15 cellular contexts compared by ENCODE assay signal in the genomic region with DNA sequence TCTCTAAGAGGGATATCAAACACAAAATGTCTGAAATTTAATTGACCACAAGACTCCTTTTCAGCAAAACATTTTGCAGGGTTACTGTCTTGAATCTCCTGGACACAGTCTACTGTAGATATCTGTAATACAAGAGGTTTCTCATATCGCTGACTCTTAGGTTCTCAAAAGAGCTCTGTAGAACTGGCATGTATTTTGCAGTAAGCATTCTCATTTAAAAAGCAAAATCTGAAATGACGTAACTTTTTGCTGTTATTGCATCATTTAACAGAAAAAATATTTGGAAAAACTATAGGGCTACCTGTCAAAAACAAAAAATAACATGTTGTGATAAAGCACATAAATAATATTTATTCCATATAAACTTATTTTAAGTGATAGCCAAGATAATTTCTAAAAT.
DNase-seq lines count a peak whose midpoint lies in the region; ATAC-seq and TF ChIP-seq lines count a peak whose summit lies in the region.
"Had no signal": no experiment of that assay in that cellular context is flagged by ENCODE, and none has a peak within 500 bp of the region (broad histone marks: within the 10 kb centered on the region; RNA-seq: fewer than 3 reads in every experiment).

No MANE protein-coding gene starts in this region.

- H2AFZ ChIP-seq in HCT116 (ENCODE audit: low read depth, low read length, poor library complexity, severe bottlenecking) = no peak overlapping the region

- TF ChIP-seq POLR2A in HCT116 (IDR thresholded peaks at IDR 0.05; ENCODE audit: borderline replicate concordance, extremely low read depth, insufficient read depth, insufficient read length) (no peak), stomach (IDR thresholded peaks at IDR 0.05) (no peak)

- H3K9me2 ChIP-seq in HCT116 (ENCODE audit: insufficient read depth) = no peaks in the 10 kb centered on the region

- TF ChIP-seq CTCF in HCT116 (IDR thresholded peaks at IDR 0.05 in 2 of 3, conservative IDR thresholded peaks at IDR 0.05 in 1 of 3; ENCODE audit: borderline replicate concordance in 1 of 3, insufficient read depth in 1 of 3, low read depth in 2 of 3, low read length in 2 of 3) (no peak), Panc1 (IDR thresholded peaks at IDR 0.05) (no peak), choroid plexus epithelial cell (conservative IDR thresholded peaks at IDR 0.05; ENCODE audit: low read depth, low read length) (no peak), stomach (IDR thresholded peaks at IDR 0.05) (no peak)

- peaks cover 2 to 12% of the 10 kb centered on the region in 2 experiments for H3K4me1 ChIP-seq in HCT116 (ENCODE audit: control insufficient read depth in 1 of 2, insufficient read depth in 2 of 2, low read length in 2 of 2)
- H3K4me1 ChIP-seq in Panc1 (ENCODE audit: control insufficient read depth, insufficient read depth, low read length) = peaks cover 11% of the 10 kb centered on the region
- H3K4me1 ChIP-seq in skeletal muscle satellite cell (ENCODE audit: control insufficient read depth, insufficient read depth, low read length) = peaks cover 36% of the 10 kb centered on the region
- H3K4me1 ChIP-seq in stomach = no peaks in the 10 kb centered on the region

- POLR2A ChIA-PET in HCT116 (lab: Charles Lee) (no interaction called here), Panc1 (lab: Charles Lee) (no interaction called here)

- BruUV-seq in HCT116 (replicated peaks; lab: Mats Ljungman, UMichigan) = no TSS peak
- no TSS peak for BruUV-seq in Panc1 (replicated peaks; lab: Mats Ljungman, UMichigan)

- DNase-seq in HCT116 (ENCODE audit: low read depth, low spot score) = no peak
- no peak for DNase-seq in Panc1 (ENCODE audit: low read depth, low spot score)
- DNase-seq in choroid plexus epithelial cell (ENCODE audit: low read depth) = peak; percentile 32
- DNase-seq in DMS53 (lab: John Stamatoyannopoulos, UW) = no peak
- no peak for DNase-seq in stomach
- no peak for DNase-seq in medulla oblongata (ENCODE audit: extremely low spot score)
- DNase-seq: DND-41, Kasumi-1, MG63, NCI-H1105 treated with DMSO at 0.1 percent for 48 hours, NCI-H1694 treated with DMSO at 0.1 percent for 48 hours, NCI-H510A, NCI-H748 treated with DMSO at 0.1 percent for 48 hours, SHP77 treated with DMSO at 0.1 percent for 48 hours had no signal

- H3K36me3 ChIP-seq in HCT116 (ENCODE audit: control insufficient read depth in 1 of 2, insufficient read depth in 2 of 2, low read length in 2 of 2) (no peaks in the 10 kb centered on the region; a peak in 1 of 4 replicates), Panc1 (ENCODE audit: control insufficient read depth, insufficient read depth, low read length) (peaks cover 5% of the 10 kb centered on the region; the same call in 1 of the 2 replicates), skeletal muscle satellite cell (ENCODE audit: insufficient read depth, low read length) (peaks cover 57% of the 10 kb centered on the region), stomach (peaks cover 33 to 92% (median 90%) of the 10 kb centered on the region in 4 donors)

- H3K4me2 ChIP-seq in HCT116 (ENCODE audit: low read length) (no peak overlapping the region), skeletal muscle satellite cell (ENCODE audit: low read length) (peak overlapping the region; percentile 22)

- H3K9ac ChIP-seq in HCT116 (ENCODE audit: low read length) (no peak overlapping the region), skeletal muscle satellite cell (ENCODE audit: low read depth, low read length) (no peak overlapping the region)

- ATAC-seq in HCT116 (no peak), Panc1 (peak; percentile 62; the same call in 1 of the 2 replicates)

- RAD21 ChIA-PET in HCT116 (lab: Charles Lee; ENCODE audit: low non-redundant PET in 1 of 2, low total read pairs in 2 of 2, uncharacterized antibody in 2 of 2, unreplicated experiment in 2 of 2) = no interaction called here

- TF ChIP-seq EP300 in stomach (IDR thresholded peaks at IDR 0.05) = no peak

- no peaks in the 10 kb centered on the region for H3K27me3 ChIP-seq in HCT116 (ENCODE audit: insufficient read depth, low read length)
- no peaks in the 10 kb centered on the region for H3K27me3 ChIP-seq in Panc1 (ENCODE audit: control insufficient read depth, insufficient read depth, low read length)
- H3K27me3 ChIP-seq in skeletal muscle satellite cell (ENCODE audit: control insufficient read depth, insufficient read depth, low read length) = no peaks in the 10 kb centered on the region
- no peaks in the 10 kb centered on the region for H3K27me3 ChIP-seq in stomach
- H3K27me3 ChIP-seq: MG63 had no signal

- 95 to 99% (median 98%) methylated on average over 2 of the region's 2 CpGs for WGBS in stomach, 5 donors

- H3K9me3 ChIP-seq in HCT116 (ENCODE audit: control insufficient read depth in 1 of 2, insufficient read depth in 1 of 2, low read depth in 1 of 2, low read length in 2 of 2) (no peaks in the 10 kb centered on the region), Panc1 (ENCODE audit: control insufficient read depth, insufficient read depth, low read depth, low read length) (no peaks in the 10 kb centered on the region), skeletal muscle satellite cell (replicated peaks; ENCODE audit: low read length) (no peaks in the 10 kb centered on the region), stomach (no peaks in the 10 kb centered on the region)
- H3K9me3 ChIP-seq: MG63 had no signal

- TF ChIP-seq RAD21 in HCT116 (IDR thresholded peaks at IDR 0.05; ENCODE audit: low read depth) = no peak

- in situ Hi-C loops in Panc1 (cut with HindIII; ENCODE audit: low pct_unique_long_range_greater_than_20kb, low sequenced_read_pairs) = no loop called here

- no peaks in the 10 kb centered on the region for H3K79me2 ChIP-seq in HCT116 (ENCODE audit: insufficient read depth, low read length)

- intact Hi-C loops in HCT116 (cut with micrococcal nuclease) (no loop called here), Panc1 (cut with micrococcal nuclease; ENCODE audit: unreplicated experiment) (no loop called here), stomach (cut with DNase I; ENCODE audit: low total_unique reads) (no loop called here)

- CTCF ChIA-PET in HCT116 (lab: Charles Lee) (no interaction called here), Panc1 (lab: Charles Lee) (no interaction called here)

- H3K4me3 ChIP-seq in HCT116 (replicated peaks in 1 of 2; ENCODE audit: low read depth in 1 of 2, low read length in 2 of 2) (no peak overlapping the region), Panc1 (ENCODE audit: low read depth in 2 of 2, low read length in 2 of 2) (no peak overlapping the region), choroid plexus epithelial cell (ENCODE audit: low read depth, low read length) (no peak overlapping the region), skeletal muscle satellite cell (ENCODE audit: low read length) (no peak overlapping the region), stomach (no peak overlapping the region)
- H3K4me3 ChIP-seq: MG63 had no signal

- H3K27ac ChIP-seq in HCT116 (ENCODE audit: low read depth, low read length) (no peak overlapping the region), Panc1 (ENCODE audit: low read length) (peak overlapping the region; percentile 79; the same call in 1 of the 2 replicates), stomach (no peak overlapping the region)

- H4K20me1 ChIP-seq in HCT116 (ENCODE audit: insufficient read depth) = no peaks in the 10 kb centered on the region

TF ChIP-seq in HCT116, 20 proteins besides CTCF, POLR2A, EP300 and RAD21:
- 0 out of 2 replicates have a peak, but pooled peaks have one; percentile 20 for TF ChIP-seq CEBPB (IDR thresholded peaks at IDR 0.05; ENCODE audit: low read depth)
- TF ChIP-seq ELF1 (IDR thresholded peaks at IDR 0.05; ENCODE audit: borderline replicate concordance, low read depth) = no peak
- no peak for TF ChIP-seq ZFX (IDR thresholded peaks at IDR 0.05)
